In genomic region chr5:6712582-6713273, GRCh38 we compare ENCODE assay signal across 1 cellular context.
TF ChIP-seq lines count a peak whose summit lies in the region.

No MANE protein-coding gene starts in this region.

TF ChIP-seq in K562, 482 proteins besides CTCF, POLR2A, EP300 and RAD21 (continued from another document and continues in another):
- TF ChIP-seq, protein P1, sequence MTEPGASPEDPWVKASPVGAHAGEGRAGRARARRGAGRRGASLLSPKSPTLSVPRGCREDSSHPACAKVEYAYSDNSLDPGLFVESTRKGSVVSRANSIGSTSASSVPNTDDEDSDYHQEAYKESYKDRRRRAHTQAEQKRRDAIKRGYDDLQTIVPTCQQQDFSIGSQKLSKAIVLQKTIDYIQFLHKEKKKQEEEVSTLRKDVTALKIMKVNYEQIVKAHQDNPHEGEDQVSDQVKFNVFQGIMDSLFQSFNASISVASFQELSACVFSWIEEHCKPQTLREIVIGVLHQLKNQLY (CRISPR knock-in tag; conservative IDR thresholded peaks at IDR 0.05) = peak in 1 of 2 experiments; percentile 62; a peak in 1 of 4 replicates
- TF ChIP-seq CHD1 (IDR thresholded peaks at IDR 0.05; ENCODE audit: low read length) (peak; percentile 74), MGA (IDR thresholded peaks at IDR 0.05) (peak; percentile 84), TGIF2 (CRISPR knock-in tag; IDR thresholded peaks at IDR 0.05) (no peak), E2F5 (CRISPR knock-in tag; IDR thresholded peaks at IDR 0.05) (peak; percentile 78; the same call in 1 of the 2 replicates), CHD2 (IDR thresholded peaks at IDR 0.05; ENCODE audit: low read depth, low read length) (peak; percentile 28; the same call in 1 of the 2 replicates), KLF1 (tag; IDR thresholded peaks at IDR 0.05) (peak; percentile 88), NCOA1 (IDR thresholded peaks at IDR 0.05; ENCODE audit: low read depth) (no peak), ZNF140 (CRISPR knock-in tag; IDR thresholded peaks at IDR 0.05) (no peak), KLF6 (CRISPR knock-in tag; IDR thresholded peaks at IDR 0.05; ENCODE audit: borderline replicate concordance) (no peak), CREB3L1 (IDR thresholded peaks at IDR 0.05; ENCODE audit: borderline replicate concordance, low read depth) (peak; percentile 84), PHF20 (IDR thresholded peaks at IDR 0.05; ENCODE audit: partially characterized antibody) (no peak), ZNF511 (CRISPR knock-in tag; IDR thresholded peaks at IDR 0.05) (peak; percentile 86; the same call in 1 of the 2 replicates), MEIS2 (IDR thresholded peaks at IDR 0.05; ENCODE audit: partially characterized antibody) (peak; percentile 90), NCOR1 (IDR thresholded peaks at IDR 0.05) (peak; percentile 29; the same call in 1 of the 2 replicates), ZNF232 (CRISPR knock-in tag; IDR thresholded peaks at IDR 0.05) (peak; percentile 49; the same call in 1 of the 2 replicates), ZNF12 (CRISPR knock-in tag; IDR thresholded peaks at IDR 0.05) (0 out of 2 replicates have a peak, but pooled peaks have one; percentile 59), YY1 (IDR thresholded peaks at IDR 0.05; ENCODE audit: borderline replicate concordance in 1 of 3, control insufficient read depth in 1 of 3, extremely low read depth in 1 of 3, insufficient read depth in 3 of 3, insufficient read length in 1 of 3, insufficient replicate concordance in 2 of 3, low read depth in 1 of 3, low read length in 2 of 3) (peak in 2 of 3 experiments; percentile 72 to 78), SOX6 (IDR thresholded peaks at IDR 0.05) (peak; percentile 57), TAF1 (IDR thresholded peaks at IDR 0.05; ENCODE audit: control insufficient read depth, extremely low read depth, insufficient read depth, low read length, severe bottlenecking) (peak; percentile 60), HINFP (tag; conservative IDR thresholded peaks at IDR 0.05; ENCODE audit: low read depth) (peak; percentile 96), HDAC6 (IDR thresholded peaks at IDR 0.05; ENCODE audit: low read depth, low read length) (no peak), ZNF212 (CRISPR knock-in tag; IDR thresholded peaks at IDR 0.05) (peak; percentile 9; the same call in 1 of the 2 replicates), OTX1 (CRISPR knock-in tag; IDR thresholded peaks at IDR 0.05) (0 out of 2 replicates have a peak, but pooled peaks have one; percentile 22), L3MBTL2 (IDR thresholded peaks at IDR 0.05) (peak; percentile 91), MAFG (tag; conservative IDR thresholded peaks at IDR 0.05) (no peak), ZBTB7A (IDR thresholded peaks at IDR 0.05; ENCODE audit: borderline replicate concordance, control insufficient read depth, low read depth, low read length) (peak; percentile 95), ZNF696 (CRISPR knock-in tag; conservative IDR thresholded peaks at IDR 0.05) (no peak), SP2 (IDR thresholded peaks at IDR 0.05; ENCODE audit: extremely low read depth, low read depth, low read length, poor library complexity, severe bottlenecking) (no peak), KDM2B (CRISPR knock-in tag; IDR thresholded peaks at IDR 0.05) (peak; percentile 80), KDM4B (IDR thresholded peaks at IDR 0.05; ENCODE audit: borderline replicate concordance in 2 of 2, low read depth in 1 of 2) (0 out of 4 replicates have a peak, but pooled peaks of 1 of the 2 experiments have one; percentile 38), NFIC (IDR thresholded peaks at IDR 0.05) (peak; percentile 60), HCFC1 (IDR thresholded peaks at IDR 0.05; ENCODE audit: low read depth, low read length) (peak; percentile 72), CBX3 (IDR thresholded peaks at IDR 0.05; ENCODE audit: borderline replicate concordance in 1 of 2, low read length in 2 of 2) (no peak)
- TF ChIP-seq, protein P2, sequence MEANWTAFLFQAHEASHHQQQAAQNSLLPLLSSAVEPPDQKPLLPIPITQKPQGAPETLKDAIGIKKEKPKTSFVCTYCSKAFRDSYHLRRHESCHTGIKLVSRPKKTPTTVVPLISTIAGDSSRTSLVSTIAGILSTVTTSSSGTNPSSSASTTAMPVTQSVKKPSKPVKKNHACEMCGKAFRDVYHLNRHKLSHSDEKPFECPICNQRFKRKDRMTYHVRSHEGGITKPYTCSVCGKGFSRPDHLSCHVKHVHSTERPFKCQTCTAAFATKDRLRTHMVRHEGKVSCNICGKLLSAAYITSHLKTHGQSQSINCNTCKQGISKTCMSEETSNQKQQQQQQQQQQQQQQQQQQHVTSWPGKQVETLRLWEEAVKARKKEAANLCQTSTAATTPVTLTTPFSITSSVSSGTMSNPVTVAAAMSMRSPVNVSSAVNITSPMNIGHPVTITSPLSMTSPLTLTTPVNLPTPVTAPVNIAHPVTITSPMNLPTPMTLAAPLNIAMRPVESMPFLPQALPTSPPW (CRISPR knock-in tag; IDR thresholded peaks at IDR 0.05) = peak; percentile 94
- TF ChIP-seq, protein P3, sequence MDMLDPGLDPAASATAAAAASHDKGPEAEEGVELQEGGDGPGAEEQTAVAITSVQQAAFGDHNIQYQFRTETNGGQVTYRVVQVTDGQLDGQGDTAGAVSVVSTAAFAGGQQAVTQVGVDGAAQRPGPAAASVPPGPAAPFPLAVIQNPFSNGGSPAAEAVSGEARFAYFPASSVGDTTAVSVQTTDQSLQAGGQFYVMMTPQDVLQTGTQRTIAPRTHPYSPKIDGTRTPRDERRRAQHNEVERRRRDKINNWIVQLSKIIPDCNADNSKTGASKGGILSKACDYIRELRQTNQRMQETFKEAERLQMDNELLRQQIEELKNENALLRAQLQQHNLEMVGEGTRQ (CRISPR knock-in tag; IDR thresholded peaks at IDR 0.05) = peak; percentile 69; the same call in 1 of the 2 replicates
- TF ChIP-seq, protein P4, sequence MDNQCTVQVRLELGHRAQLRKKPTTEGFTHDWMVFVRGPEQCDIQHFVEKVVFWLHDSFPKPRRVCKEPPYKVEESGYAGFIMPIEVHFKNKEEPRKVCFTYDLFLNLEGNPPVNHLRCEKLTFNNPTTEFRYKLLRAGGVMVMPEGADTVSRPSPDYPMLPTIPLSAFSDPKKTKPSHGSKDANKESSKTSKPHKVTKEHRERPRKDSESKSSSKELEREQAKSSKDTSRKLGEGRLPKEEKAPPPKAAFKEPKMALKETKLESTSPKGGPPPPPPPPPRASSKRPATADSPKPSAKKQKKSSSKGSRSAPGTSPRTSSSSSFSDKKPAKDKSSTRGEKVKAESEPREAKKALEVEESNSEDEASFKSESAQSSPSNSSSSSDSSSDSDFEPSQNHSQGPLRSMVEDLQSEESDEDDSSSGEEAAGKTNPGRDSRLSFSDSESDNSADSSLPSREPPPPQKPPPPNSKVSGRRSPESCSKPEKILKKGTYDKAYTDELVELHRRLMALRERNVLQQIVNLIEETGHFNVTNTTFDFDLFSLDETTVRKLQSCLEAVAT (IDR thresholded peaks at IDR 0.05) = peak in 1 of 2 experiments; percentile 79; a peak in 2 of 4 replicates
